ENCODE assay signal across 15 cellular contexts in the genomic region with DNA sequence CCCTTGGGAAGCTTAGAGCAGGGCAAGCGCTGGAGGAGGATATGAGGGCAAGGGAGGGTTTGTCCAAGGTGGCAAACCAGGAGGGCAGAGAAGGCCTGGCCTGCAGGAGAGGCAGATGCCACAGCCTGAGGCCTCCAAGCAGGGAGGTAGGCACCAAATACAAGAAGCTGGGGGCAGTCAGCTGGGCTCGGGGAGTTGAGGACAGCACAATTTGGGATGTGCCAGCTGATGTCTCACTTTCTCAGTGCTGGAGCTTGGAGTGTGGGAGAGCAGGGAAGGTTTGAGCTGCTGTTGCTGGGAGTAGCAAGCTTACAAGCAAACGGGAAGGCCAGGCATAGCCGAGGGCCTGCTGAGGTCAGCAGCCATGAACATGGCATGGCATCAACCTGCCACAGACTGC. TPM values are rescaled to one million over a fixed set of nuclear protein-coding genes. Genes with fewer than 3 reads are reported as not detected.
DNase-seq lines count a peak whose midpoint lies in the region; ATAC-seq and TF ChIP-seq lines count a peak whose summit lies in the region.
"Had no signal": no experiment of that assay in that cellular context is flagged by ENCODE, and none has a peak within 500 bp of the region (broad histone marks: within the 10 kb centered on the region; RNA-seq: fewer than 3 reads in every experiment).

No MANE protein-coding gene starts in this region.

- H3K27me3 Mint-ChIP-seq in activated CD8-positive, alpha-beta T cell treated with anti-CD3 and anti-CD28 coated beads, Interleukin-2, amount 10 ng/mL, durations not matched to agents 7 days and 5 days (ENCODE audit: low read depth), result no peaks in the 10 kb centered on the region
- no peaks in the 10 kb centered on the region for H3K27me3 Mint-ChIP-seq in activated CD8-positive, alpha-beta T cell treated with anti-CD3 and anti-CD28 coated beads for 36 hours
- no peaks in the 10 kb centered on the region for H3K27me3 Mint-ChIP-seq in osteocyte (ENCODE audit: unreplicated experiment)

- no peak for ATAC-seq in activated CD8-positive, alpha-beta T cell treated with anti-CD3 and anti-CD28 coated beads, Interleukin-2, amount 10 ng/mL, durations not matched to agents 7 days and 5 days
- ATAC-seq in activated CD8-positive, alpha-beta T cell treated with anti-CD3 and anti-CD28 coated beads for 36 hours, result no peak
- ATAC-seq in psoas muscle (no peak), GM21737 (IDR thresholded peaks at IDR 0.05; ENCODE audit: unreplicated experiment) (no peak)
- ATAC-seq: lower lobe of right lung had no signal

- H3K27me3 ChIP-seq in dorsolateral prefrontal cortex (no peaks in the 10 kb centered on the region), psoas muscle (ENCODE audit: insufficient read depth in 3 of 3, low read length in 2 of 3) (no peaks in the 10 kb centered on the region)

- no peaks in the 10 kb centered on the region for H3K9me3 Mint-ChIP-seq in activated CD8-positive, alpha-beta T cell treated with anti-CD3 and anti-CD28 coated beads, Interleukin-2, amount 10 ng/mL, durations not matched to agents 7 days and 5 days (ENCODE audit: insufficient read depth)
- no peaks in the 10 kb centered on the region for H3K9me3 Mint-ChIP-seq in activated CD8-positive, alpha-beta T cell treated with anti-CD3 and anti-CD28 coated beads for 36 hours
- H3K9me3 Mint-ChIP-seq in osteocyte (ENCODE audit: unreplicated experiment), result no peaks in the 10 kb centered on the region

- no peak for DNase-seq in activated CD8-positive, alpha-beta T cell treated with anti-CD3 and anti-CD28 coated beads, Interleukin-2, amount 10 ng/mL, durations not matched to agents 7 days and 5 days
- DNase-seq in activated CD8-positive, alpha-beta T cell treated with anti-CD3 and anti-CD28 coated beads for 36 hours, result no peak
- DNase-seq in dorsolateral prefrontal cortex (peak in 4 of 10 donors; percentile 25 to 72 (median 59)), psoas muscle (no peak), osteocyte (ENCODE audit: extremely low spot score, unreplicated experiment) (no peak)
- DNase-seq: COR-L47, GF-D8, KG1, lower lobe of right lung, NCI-H146, NCI-H524 had no signal

- H3K4me1 ChIP-seq in psoas muscle, result peaks cover 24% of the 10 kb centered on the region

- TF ChIP-seq CTCF in activated CD8-positive, alpha-beta T cell treated with anti-CD3 and anti-CD28 coated beads for 36 hours (IDR thresholded peaks at IDR 0.05), result no peak
- TF ChIP-seq CTCF in dorsolateral prefrontal cortex (IDR thresholded peaks at IDR 0.05 in 54 of 56, conservative IDR thresholded peaks at IDR 0.05 in 2 of 56; ENCODE audit: low read depth in 1 of 56, partially characterized antibody in 56 of 56) (no peak), psoas muscle (IDR thresholded peaks at IDR 0.05) (no peak), osteocyte (IDR thresholded peaks at IDR 0.05) (no peak)

- H3K4me1 Mint-ChIP-seq in activated CD8-positive, alpha-beta T cell treated with anti-CD3 and anti-CD28 coated beads, Interleukin-2, amount 10 ng/mL, durations not matched to agents 7 days and 5 days (ENCODE audit: low read depth), result peaks cover 38% of the 10 kb centered on the region
- peaks cover 17% of the 10 kb centered on the region for H3K4me1 Mint-ChIP-seq in activated CD8-positive, alpha-beta T cell treated with anti-CD3 and anti-CD28 coated beads for 36 hours (ENCODE audit: low read depth)
- peaks cover 15% of the 10 kb centered on the region for H3K4me1 Mint-ChIP-seq in osteocyte (ENCODE audit: unreplicated experiment)

- POLR2A ChIA-PET in activated CD8-positive, alpha-beta T cell treated with anti-CD3 and anti-CD28 coated beads, Interleukin-2, amount 10 ng/mL, durations not matched to agents 7 days and 5 days (lab: Charles Lee), result interaction anchor here (1.2 kb wide), 1 partner anchor 98 kb away, joined by 4 read pairs; no protein-coding TSS in a partner anchor
- POLR2A ChIA-PET in activated CD8-positive, alpha-beta T cell treated with anti-CD3 and anti-CD28 coated beads for 36 hours (lab: Charles Lee), result interaction anchor here (0.7 to 1.4 kb wide), 3 partner anchors 8 to 119 kb away, joined by 3 to 7 read pairs (median 4); no protein-coding TSS in a partner anchor

- intact Hi-C loops in activated CD8-positive, alpha-beta T cell treated with anti-CD3 and anti-CD28 coated beads for 36 hours (cut with micrococcal nuclease), result loop anchor here (10.0 kb wide), 2 partner anchors 57 to 133 kb away; a partner anchor contains a TSS
- intact Hi-C loops in dorsolateral prefrontal cortex (cut with DNase I) (no loop called here), psoas muscle (cut with DNase I) (no loop called here)

- CTCF ChIA-PET in activated CD8-positive, alpha-beta T cell treated with anti-CD3 and anti-CD28 coated beads, Interleukin-2, amount 10 ng/mL, durations not matched to agents 7 days and 5 days (lab: Charles Lee), result interaction anchor here (2.0 kb wide), 1 partner anchor 136 kb away, joined by 13 read pairs; a partner anchor contains a TSS
- CTCF ChIA-PET in activated CD8-positive, alpha-beta T cell treated with anti-CD3 and anti-CD28 coated beads for 36 hours (lab: Charles Lee), result interaction anchor here (0.8 to 1.4 kb wide), 2 partner anchors 13 to 103 kb away, joined by 3 read pairs; a partner anchor contains a TSS

- no peaks in the 10 kb centered on the region for H3K9me3 ChIP-seq in psoas muscle
- H3K9me3 ChIP-seq: lower lobe of right lung, thoracic aorta had no signal

- peak overlapping the region in 33 of 59 donors; percentile 2 to 80 (median 46) for H3K27ac ChIP-seq in dorsolateral prefrontal cortex
- peak overlapping the region; percentile 36 for H3K27ac ChIP-seq in psoas muscle
- H3K27ac ChIP-seq: lower lobe of right lung, parathyroid adenoma, thoracic aorta had no signal

- peaks cover 4 to 33% of the 10 kb centered on the region in 2 donors for H3K36me3 ChIP-seq in psoas muscle (ENCODE audit: insufficient read depth in 1 of 2, low read depth in 1 of 2)

- 25 to 60% (median 38%) methylated on average over 4 of the region's 4 CpGs for WGBS in psoas muscle, 3 donors

- H3K4me3 ChIP-seq in dorsolateral prefrontal cortex (no peak overlapping the region), psoas muscle (no peak overlapping the region)
- H3K4me3 ChIP-seq: lower lobe of right lung, thoracic aorta had no signal

- no peak overlapping the region for H3K4me3 Mint-ChIP-seq in activated CD8-positive, alpha-beta T cell treated with anti-CD3 and anti-CD28 coated beads, Interleukin-2, amount 10 ng/mL, durations not matched to agents 7 days and 5 days
- H3K4me3 Mint-ChIP-seq in activated CD8-positive, alpha-beta T cell treated with anti-CD3 and anti-CD28 coated beads for 36 hours, result no peak overlapping the region
- no peak overlapping the region for H3K4me3 Mint-ChIP-seq in osteocyte (ENCODE audit: unreplicated experiment)

- H3K36me3 Mint-ChIP-seq in activated CD8-positive, alpha-beta T cell treated with anti-CD3 and anti-CD28 coated beads, Interleukin-2, amount 10 ng/mL, durations not matched to agents 7 days and 5 days (ENCODE audit: low read depth), result peaks cover 33% of the 10 kb centered on the region
- peaks cover 15% of the 10 kb centered on the region for H3K36me3 Mint-ChIP-seq in activated CD8-positive, alpha-beta T cell treated with anti-CD3 and anti-CD28 coated beads for 36 hours (ENCODE audit: low read depth)
- peaks cover 19% of the 10 kb centered on the region for H3K36me3 Mint-ChIP-seq in osteocyte (ENCODE audit: unreplicated experiment)

- H3K27ac Mint-ChIP-seq in activated CD8-positive, alpha-beta T cell treated with anti-CD3 and anti-CD28 coated beads, Interleukin-2, amount 10 ng/mL, durations not matched to agents 7 days and 5 days, result peak overlapping the region; percentile 89
- H3K27ac Mint-ChIP-seq in activated CD8-positive, alpha-beta T cell treated with anti-CD3 and anti-CD28 coated beads for 36 hours, result no peak overlapping the region
- no peak overlapping the region for H3K27ac Mint-ChIP-seq in osteocyte (ENCODE audit: unreplicated experiment)

RNA-seq across cellular contexts. Expression of a gene that starts 4.0 kb away (rescaled TPM):
- 10 to 100 TPM; 15.5 to 15.9 TPM for total RNA-seq in activated CD8-positive, alpha-beta T cell treated with anti-CD3 and anti-CD28 coated beads, Interleukin-2, amount 10 ng/mL, durations not matched to agents 7 days and 5 days
- total RNA-seq in activated CD8-positive, alpha-beta T cell treated with anti-CD3 and anti-CD28 coated beads for 36 hours, result 10 to 100 TPM; 13.2 to 14.0 TPM
- total RNA-seq in dorsolateral prefrontal cortex (10 to 100 TPM in 118 of 120 experiments, 1 to 10 TPM in 2; 9.6 to 20.9 (median 14.9) TPM), psoas muscle (1 to 10 TPM; 3.9 to 6.5 (median 5.2) TPM), osteocyte (15.7 and 16.6 TPM in 2 replicates)
- polyA plus RNA-seq in psoas muscle, result 1 to 10 TPM; 5.4 to 7.6 (median 5.5) TPM

RNA-seq across cellular contexts. Expression of a gene that starts 4.8 kb away (rescaled TPM):
- not detected for total RNA-seq in activated CD8-positive, alpha-beta T cell treated with anti-CD3 and anti-CD28 coated beads, Interleukin-2, amount 10 ng/mL, durations not matched to agents 7 days and 5 days
- total RNA-seq in activated CD8-positive, alpha-beta T cell treated with anti-CD3 and anti-CD28 coated beads for 36 hours, result under 1 TPM in 1 of 2 experiments, not detected in 1; 0.14 TPM
- 1 to 10 TPM in 1 of 120 experiments, under 1 TPM in 29, not detected in 90; 0.13 to 1.1 (median 0.26) TPM for total RNA-seq in dorsolateral prefrontal cortex
- 100 to 1,000 TPM in 1 of 4 donors, 10 to 100 TPM in 2, 1 to 10 TPM in 1; 2.9 to 254 (median 78.4) TPM for total RNA-seq in psoas muscle
- polyA plus RNA-seq in psoas muscle, result 100 to 1,000 TPM in 1 of 3 donors, 10 to 100 TPM in 1, 1 to 10 TPM in 1; 8.7 to 531 (median 15.1) TPM
- total RNA-seq in osteocyte, result 0.11 TPM in 1 of 2 replicates, not detected in the other
- total RNA-seq: H4, thoracic aorta had no signal

RNA-seq across cellular contexts. Expression of a gene that starts 26.5 kb away (rescaled TPM):
- under 1 TPM; 0.70 to 0.90 TPM for total RNA-seq in activated CD8-positive, alpha-beta T cell treated with anti-CD3 and anti-CD28 coated beads, Interleukin-2, amount 10 ng/mL, durations not matched to agents 7 days and 5 days
- 1 to 10 TPM in 1 of 2 experiments, under 1 TPM in 1; 0.68 to 1.3 TPM for total RNA-seq in activated CD8-positive, alpha-beta T cell treated with anti-CD3 and anti-CD28 coated beads for 36 hours
- total RNA-seq in dorsolateral prefrontal cortex (100 to 1,000 TPM; 112 to 186 (median 141) TPM), psoas muscle (10 to 100 TPM; 31.5 to 79.0 (median 50.3) TPM), osteocyte (not detected in 2 replicates)
- polyA plus RNA-seq in psoas muscle, result 10 to 100 TPM; 16.5 to 33.0 (median 31.5) TPM

RNA-seq across cellular contexts. Expression of a gene that starts 31.5 kb away (rescaled TPM):
- 10 to 100 TPM; 10.6 to 14.0 TPM for total RNA-seq in activated CD8-positive, alpha-beta T cell treated with anti-CD3 and anti-CD28 coated beads, Interleukin-2, amount 10 ng/mL, durations not matched to agents 7 days and 5 days
- total RNA-seq in activated CD8-positive, alpha-beta T cell treated with anti-CD3 and anti-CD28 coated beads for 36 hours, result 1 to 10 TPM; 7.7 to 7.9 TPM
- total RNA-seq in dorsolateral prefrontal cortex (100 to 1,000 TPM in 39 of 120 experiments, 10 to 100 TPM in 81; 53.4 to 137 (median 93.2) TPM), psoas muscle (10 to 100 TPM in 3 of 4 donors, 1 to 10 TPM in 1; 8.4 to 15.3 (median 12.1) TPM), osteocyte (44.1 and 51.1 TPM in 2 replicates)
- 10 to 100 TPM in 1 of 3 donors, 1 to 10 TPM in 2; 4.4 to 13.8 (median 5.0) TPM for polyA plus RNA-seq in psoas muscle

RNA-seq across cellular contexts. Expression of a gene that starts 51.0 kb away (rescaled TPM):
- under 1 TPM; 0.55 to 0.70 TPM for total RNA-seq in activated CD8-positive, alpha-beta T cell treated with anti-CD3 and anti-CD28 coated beads, Interleukin-2, amount 10 ng/mL, durations not matched to agents 7 days and 5 days
- total RNA-seq in activated CD8-positive, alpha-beta T cell treated with anti-CD3 and anti-CD28 coated beads for 36 hours, result under 1 TPM; 0.14 to 0.27 TPM
- total RNA-seq in dorsolateral prefrontal cortex (1 to 10 TPM in 85 of 120 experiments, under 1 TPM in 35; 0.26 to 2.4 (median 1.2) TPM), psoas muscle (under 1 TPM in 3 of 4 donors, not detected in 1; 0.36 to 0.46 (median 0.36) TPM), osteocyte (0.19 and 0.39 TPM in 2 replicates)
- polyA plus RNA-seq in psoas muscle, result 1 to 10 TPM in 1 of 3 donors, under 1 TPM in 2; 0.06 to 1.1 (median 0.20) TPM

Comparison
In these comparisons a context has a peak if more than half of its experiments do, and no peak if none do; other contexts are left out.
1. RNA of a gene that starts 26.5 kb away (total RNA-seq): 112 to 186 TPM in dorsolateral prefrontal cortex and 31.5 to 79.0 TPM in psoas muscle; 0.68 to 1.3 TPM in activated CD8-positive, alpha-beta T cell treated with anti-CD3 and anti-CD28 coated beads for 36 hours, 0.70 to 0.90 TPM in activated CD8-positive, alpha-beta T cell treated with anti-CD3 and anti-CD28 coated beads, Interleukin-2, amount 10 ng/mL, durations not matched to agents 7 days and 5 days and not detected in osteocyte; every median in the first group is over 10 times any median in the second.